ENCODE assay signal across 21 cellular contexts in genomic region chr15:87031545-87032230, GRCh38.
DNase-seq lines count a peak whose midpoint lies in the region; ATAC-seq, FAIRE-seq and TF ChIP-seq lines count a peak whose summit lies in the region.
"Had no signal": no experiment of that assay in that cellular context is flagged by ENCODE, and none has a peak within 500 bp of the region (broad histone marks: within the 10 kb centered on the region; RNA-seq: fewer than 3 reads in every experiment).

No MANE protein-coding gene starts in this region.

- TF ChIP-seq POLR2A in H1 (IDR thresholded peaks at IDR 0.05; ENCODE audit: control extremely low read depth in 1 of 2, low read depth in 2 of 2, low read length in 2 of 2) = no peak

- POLR2A ChIA-PET in PC-3 (lab: Charles Lee; ENCODE audit: unreplicated experiment) (no interaction called here), H1 (lab: Charles Lee; ENCODE audit: partially characterized antibody) (no interaction called here)

- no peak overlapping the region for H2AK5ac ChIP-seq in H1 (ENCODE audit: low read depth, low read length)

- no peaks in the 10 kb centered on the region for H3K79me2 ChIP-seq in PC-3 (ENCODE audit: low read length)
- H3K79me2 ChIP-seq in H1 (ENCODE audit: control insufficient read depth in 1 of 2, insufficient read depth in 2 of 2, low read length in 2 of 2) = no peaks in the 10 kb centered on the region

- TF ChIP-seq CTCF in AG10803 (conservative IDR thresholded peaks at IDR 0.05; ENCODE audit: low read length) (no peak), PC-3 (conservative IDR thresholded peaks at IDR 0.05; ENCODE audit: low read depth, low read length) (no peak), H1 (IDR thresholded peaks at IDR 0.05; ENCODE audit: control extremely low read depth in 1 of 3, insufficient read depth in 1 of 3, low read depth in 1 of 3, low read length in 3 of 3) (no peak)

- H3K27ac ChIP-seq in PC-3 (ENCODE audit: low read length) = no peak overlapping the region
- no peak overlapping the region for H3K27ac ChIP-seq in H1 (ENCODE audit: low read depth, low read length)
- H3K27ac ChIP-seq in substantia nigra (ENCODE audit: low read depth, low read length, poor library complexity, severe bottlenecking) = no peak overlapping the region
- H3K27ac ChIP-seq: BLaER1 treated with 17β-estradiol and CSF1 and Interleukin-3, amounts not matched to agents 10 nM and 100 nM; KMS-11 had no signal

- no TSS peak for BruUV-seq in PC-3 (replicated peaks; lab: Mats Ljungman, UMichigan)

- H3K9me3 ChIP-seq in PC-3 (ENCODE audit: low read length) = no peaks in the 10 kb centered on the region
- peaks cover 0 to 2% of the 10 kb centered on the region in 2 experiments; a peak in 1 of 4 replicates for H3K9me3 ChIP-seq in H1 (ENCODE audit: insufficient read depth in 2 of 2, low read depth in 1 of 2, low read length in 1 of 2)
- H3K9me3 ChIP-seq: BLaER1 treated with 17β-estradiol and CSF1 and Interleukin-3, amounts not matched to agents 10 nM and 100 nM had no signal

- WGBS in H1 (ENCODE audit: extremely low coverage in 1 of 2, insufficient coverage in 1 of 2, insufficient read length in 1 of 2, insufficient replicate concordance in 2 of 2, low coverage in 1 of 2, low lambda C conversion rate in 2 of 2, missing lambda C conversion rate in 1 of 2), 2 experiments = 98% methylated on average over 6 of the region's 6 CpGs; no CpG with 5 or more reads in 1 of the 2 experiments

- no peak overlapping the region for H2BK12ac ChIP-seq in H1 (ENCODE audit: low read depth, low read length)

- no peak for TF ChIP-seq EP300 in H1 (IDR thresholded peaks at IDR 0.05; ENCODE audit: borderline replicate concordance in 1 of 2, low read depth in 2 of 2, low read length in 2 of 2)

- no peaks in the 10 kb centered on the region for H3K79me1 ChIP-seq in H1 (ENCODE audit: low read depth, low read length)

- no peak overlapping the region for H4K5ac ChIP-seq in H1 (ENCODE audit: insufficient read length, low read depth, low read length)

- no peak overlapping the region for H2BK5ac ChIP-seq in H1 (ENCODE audit: low read depth, low read length)

- H3K4me1 ChIP-seq in PC-3 (ENCODE audit: insufficient read depth, low read length) (no peaks in the 10 kb centered on the region; the same call in 1 of the 2 replicates), H1 (replicated peaks in 1 of 4; ENCODE audit: control insufficient read depth in 3 of 4, insufficient read depth in 4 of 4, low read length in 3 of 4) (no peaks in the 10 kb centered on the region)
- H3K4me1 ChIP-seq: BLaER1 treated with 17β-estradiol and CSF1 and Interleukin-3, amounts not matched to agents 10 nM and 100 nM had no signal

- H3K4ac ChIP-seq in H1 (replicated peaks; ENCODE audit: insufficient read length, low read depth, low read length) = no peak overlapping the region

- H3K9ac ChIP-seq in PC-3 (ENCODE audit: low read length) (no peak overlapping the region), H1 (replicated peaks in 1 of 4; ENCODE audit: extremely low read depth in 1 of 4, low read depth in 3 of 4, low read length in 3 of 4) (no peak overlapping the region)
- H3K9ac ChIP-seq: BLaER1 treated with 17β-estradiol and CSF1 and Interleukin-3, amounts not matched to agents 10 nM and 100 nM; KMS-11 had no signal

- no peak overlapping the region for H3K23ac ChIP-seq in H1 (ENCODE audit: insufficient read length)

- H2AFZ ChIP-seq in PC-3 (ENCODE audit: low read length) = no peak overlapping the region
- H2AFZ ChIP-seq in H1 (ENCODE audit: low read length) = peak overlapping the region; percentile 19; the same call in 1 of the 2 replicates

- H3K4me3 ChIP-seq in AG10803 (ENCODE audit: low read length) (no peak overlapping the region), PC-3 (ENCODE audit: low read length) (no peak overlapping the region), H1 (ENCODE audit: extremely low read depth in 1 of 4, insufficient read depth in 2 of 4, low read depth in 3 of 4, low read length in 4 of 4) (no peak overlapping the region)
- H3K4me3 ChIP-seq: BLaER1 treated with 17β-estradiol and CSF1 and Interleukin-3, amounts not matched to agents 10 nM and 100 nM; GM12878 had no signal

- H3K4me2 ChIP-seq in PC-3 (ENCODE audit: low read length) = peak overlapping the region; percentile 34; the same call in 1 of the 2 replicates
- H3K4me2 ChIP-seq in H1 (ENCODE audit: insufficient read depth in 1 of 2, low read depth in 2 of 2, low read length in 2 of 2) = no peak overlapping the region
- H3K4me2 ChIP-seq: BLaER1 treated with 17β-estradiol and CSF1 and Interleukin-3, amounts not matched to agents 10 nM and 100 nM; KMS-11 had no signal

- ATAC-seq in PC-3 (no peak), HG02610 (IDR thresholded peaks at IDR 0.05; ENCODE audit: unreplicated experiment) (no peak)
- ATAC-seq: GM12878, HepG2 had no signal

- no peaks in the 10 kb centered on the region for H3F3A ChIP-seq in PC-3 (ENCODE audit: low read length, unreplicated experiment)

- H3K9me2 ChIP-seq in PC-3 (replicated peaks; ENCODE audit: low read length) = no peaks in the 10 kb centered on the region

- H4K8ac ChIP-seq in H1 (ENCODE audit: extremely low read depth, insufficient read depth, low read length) = no peak overlapping the region

- no peaks in the 10 kb centered on the region for H3K23me2 ChIP-seq in H1 (ENCODE audit: low read depth, low read length)

- no peak for TF ChIP-seq RAD21 in H1 (IDR thresholded peaks at IDR 0.05 in 1 of 2, conservative IDR thresholded peaks at IDR 0.05 in 1 of 2; ENCODE audit: low read depth in 2 of 2, low read length in 2 of 2)

- intact Hi-C loops in PC-3 (cut with micrococcal nuclease) = no loop called here

- H3K36me3 ChIP-seq in PC-3 (ENCODE audit: low read depth, low read length) = no peaks in the 10 kb centered on the region
- H3K36me3 ChIP-seq in H1 (ENCODE audit: control insufficient read depth in 2 of 4, insufficient read depth in 4 of 4, low read length in 3 of 4) = no peaks in the 10 kb centered on the region
- H3K36me3 ChIP-seq: BLaER1 treated with 17β-estradiol and CSF1 and Interleukin-3, amounts not matched to agents 10 nM and 100 nM had no signal

- H3K56ac ChIP-seq in H1 (replicated peaks; ENCODE audit: insufficient read length, low read depth, low read length) = no peak overlapping the region

- H3K27me3 ChIP-seq in PC-3 (ENCODE audit: low read length) (no peaks in the 10 kb centered on the region), H1 (replicated peaks in 1 of 4; ENCODE audit: control insufficient read depth in 3 of 4, extremely low read depth in 1 of 4, insufficient read depth in 3 of 4, low read length in 3 of 4) (no peaks in the 10 kb centered on the region)
- H3K27me3 ChIP-seq: BLaER1 treated with 17β-estradiol and CSF1 and Interleukin-3, amounts not matched to agents 10 nM and 100 nM had no signal

- H3K14ac ChIP-seq in H1 (ENCODE audit: insufficient read length) = no peak overlapping the region

- DNase-seq in AG10803 (ENCODE audit: low read depth) (peak; percentile 55), PC-3 (no peak), H1 (ENCODE audit: low read depth in 1 of 2, low spot score in 2 of 2) (no peak), inferior parietal cortex (ENCODE audit: extremely low spot score) (peak; percentile 5), SHP77 treated with DMSO at 0.1 percent for 48 hours (lab: John Stamatoyannopoulos, UW) (no peak), NCI-H2107 treated with DMSO at 0.1 percent for 48 hours (lab: John Stamatoyannopoulos, UW; ENCODE audit: unreplicated experiment) (no peak), substantia nigra (lab: John Stamatoyannopoulos, UW) (no peak)
- DNase-seq: CD8-positive, alpha-beta memory T cell; DMS79 treated with DMSO at 0.1 percent for 48 hours; MM.1S; NCI-H187; NCI-H2171; NCI-H446 treated with DMSO at 0.1 percent for 48 hours; OCI-M1 had no signal

- no peak overlapping the region for H2BK15ac ChIP-seq in H1 (ENCODE audit: low read length)

- CTCF ChIA-PET in PC-3 (lab: Charles Lee) = no interaction called here
- CTCF ChIA-PET in H1 (lab: Charles Lee; ENCODE audit: partially characterized antibody) = interaction anchor here (0.6 to 1.1 kb wide), 2 partner anchors 10 to 574 kb away, joined by 3 to 4 read pairs; no protein-coding TSS in a partner anchor

- H2BK20ac ChIP-seq in H1 (ENCODE audit: low read length) = no peak overlapping the region

- no peak overlapping the region for H2BK120ac ChIP-seq in H1 (replicated peaks; ENCODE audit: low read depth, low read length)

- no peak overlapping the region for H3K18ac ChIP-seq in H1 (ENCODE audit: extremely low read depth, low read length)

- FAIRE-seq in H1 (lab: Jason Lieb, UNC) = no peak
- FAIRE-seq: A204.1, GM12878, GM18507, HepG2 had no signal

- H4K20me1 ChIP-seq in PC-3 (ENCODE audit: low read length) (no peaks in the 10 kb centered on the region), H1 (replicated peaks in 1 of 2; ENCODE audit: control insufficient read depth in 1 of 2, insufficient read depth in 2 of 2, low read length in 2 of 2) (no peaks in the 10 kb centered on the region)
- H4K20me1 ChIP-seq: BLaER1 treated with 17β-estradiol and CSF1 and Interleukin-3, amounts not matched to agents 10 nM and 100 nM had no signal

- no peak overlapping the region for H4K91ac ChIP-seq in H1 (replicated peaks; ENCODE audit: insufficient read length, low read length)

TF ChIP-seq in H1, 55 proteins besides CTCF, POLR2A, EP300 and RAD21 (continues in another document):
- TF ChIP-seq E2F6 (IDR thresholded peaks at IDR 0.05) (no peak), ATF2 (IDR thresholded peaks at IDR 0.05; ENCODE audit: low read length) (no peak), SIN3A (conservative IDR thresholded peaks at IDR 0.05 in 1 of 2, IDR thresholded peaks at IDR 0.05 in 1 of 2; ENCODE audit: low read depth in 1 of 2, low read length in 2 of 2) (no peak), SP1 (IDR thresholded peaks at IDR 0.05; ENCODE audit: low read depth, low read length) (no peak), TBP (IDR thresholded peaks at IDR 0.05; ENCODE audit: low read depth, low read length) (no peak), BCL11A (IDR thresholded peaks at IDR 0.05; ENCODE audit: low read depth in 2 of 2, low read length in 2 of 2) (no peak)

Comparison
In these comparisons a context has a peak if more than half of its experiments do, and no peak if none do; other contexts are left out.
1. DNase-seq: peak in AG10803 (single experiment) and inferior parietal cortex (single experiment); none in PC-3 (single experiment), H1 (0 of 2), SHP77 treated with DMSO at 0.1 percent for 48 hours (single experiment), NCI-H2107 treated with DMSO at 0.1 percent for 48 hours (single experiment) and substantia nigra (0 of 49).